21 cellular contexts compared by ENCODE assay signal in genomic region chr1:171819946-171820345, GRCh38.
"Had no signal": no experiment of that assay in that cellular context is flagged by ENCODE, and none has a peak within 500 bp of the region (broad histone marks: within the 10 kb centered on the region; RNA-seq: fewer than 3 reads in every experiment).

No MANE protein-coding gene starts in this region.

- ATAC-seq: left lobe of liver; naive thymus-derived CD8-positive, alpha-beta T cell; pancreas; right lobe of liver; stimulated activated naive CD8-positive, alpha-beta T cell treated with anti-CD3 and anti-CD28 coated beads, Interleukin-15, amount 100 ng/mL, for 72 hours had no signal

- H3K4me3 ChIP-seq: colonic mucosa, esophagus squamous epithelium, pancreas, right lobe of liver, testis, tibial artery had no signal

- DNase-seq: colonic mucosa; effector memory CD4-positive, alpha-beta T cell; esophagus squamous epithelium; foreskin melanocyte; kidney; mesendoderm; naive thymus-derived CD8-positive, alpha-beta T cell; nephron progenitor cell; occipital lobe; pancreas; right lobe of liver; small intestine; stimulated activated CD4-positive, alpha-beta T cell treated with anti-CD3 and anti-CD28 coated beads, Interleukin-12 subunit alpha, Interleukin-12 subunit beta, amount 100 ng/mL, for 4 hours; stimulated activated CD4-positive, alpha-beta T cell treated with anti-CD3 and anti-CD28 coated beads, Interleukin-1b, Interleukin-23, amount 100 ng/mL, for 48 hours; stimulated activated CD4-positive, alpha-beta T cell treated with anti-CD3 and anti-CD28 coated beads, Interleukin-4, amount 100 ng/mL, for 1 hour; stimulated activated CD8-positive, alpha-beta memory T cell treated with anti-CD3 and anti-CD28 coated beads, Interleukin-4, amount 100 ng/mL, for 48 hours; stimulated activated naive CD4-positive, alpha-beta T cell; stimulated activated naive CD8-positive, alpha-beta T cell treated with anti-CD3 and anti-CD28 coated beads, Interleukin-15, amount 100 ng/mL, for 72 hours; testis; tibial artery had no signal

- H3K27ac ChIP-seq: colonic mucosa, esophagus squamous epithelium, pancreas, right lobe of liver, testis, tibial artery had no signal

- H3K4me1 ChIP-seq: colonic mucosa, pancreas, right lobe of liver, testis, tibial artery had no signal

- H3K9me3 ChIP-seq: colonic mucosa, esophagus squamous epithelium, pancreas, right lobe of liver, testis, tibial artery had no signal

- H3K36me3 ChIP-seq: colonic mucosa, esophagus squamous epithelium, pancreas, right lobe of liver, tibial artery had no signal

- H3K27me3 ChIP-seq: colonic mucosa, esophagus squamous epithelium, pancreas, right lobe of liver, testis, tibial artery had no signal
